9 cellular contexts compared by ENCODE assay signal in the genomic region with DNA sequence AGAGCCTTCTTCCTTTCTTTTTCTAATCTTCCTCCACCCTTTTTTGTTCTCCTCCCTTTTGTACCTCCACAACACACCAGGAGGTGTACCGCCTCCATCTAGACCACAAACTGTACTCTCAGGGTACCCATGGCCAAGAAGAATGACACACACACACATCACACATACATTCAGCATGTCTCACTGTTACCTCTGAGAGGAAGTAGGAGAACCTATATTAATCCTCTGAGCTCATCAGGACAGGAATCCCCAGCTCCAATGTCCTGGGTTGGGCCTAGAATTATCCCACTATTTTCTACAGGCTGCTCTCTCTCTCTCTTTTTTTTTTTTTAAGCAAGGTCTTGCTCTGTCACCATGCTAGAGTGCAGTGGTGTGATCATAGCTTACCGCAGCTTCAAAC. TPM values are rescaled to one million over a fixed set of nuclear protein-coding genes. Genes with fewer than 3 reads are reported as not detected.
A peak's percentile ranks its signal among the peaks of the same experiment; 100 is the strongest.
DNase-seq lines count a peak whose midpoint lies in the region; ATAC-seq, FAIRE-seq and TF ChIP-seq lines count a peak whose summit lies in the region.
"Had no signal": no experiment of that assay in that cellular context is flagged by ENCODE, and none has a peak within 500 bp of the region (broad histone marks: within the 10 kb centered on the region; RNA-seq: fewer than 3 reads in every experiment).

No MANE protein-coding gene starts in this region.

- 37 to 40% methylated on average over 2 of the region's 2 CpGs for WGBS in esophagus squamous epithelium, 2 donors

- no peak for ATAC-seq in GM19395 (IDR thresholded peaks at IDR 0.05; ENCODE audit: unreplicated experiment)
- ATAC-seq in GM21786 (IDR thresholded peaks at IDR 0.05; ENCODE audit: unreplicated experiment) = no peak

- H3K4me3 ChIP-seq in esophagus squamous epithelium (no peak overlapping the region), skeletal muscle cell (ENCODE audit: low read depth, low read length) (no peak overlapping the region)

- TF ChIP-seq CTCF in esophagus squamous epithelium (IDR thresholded peaks at IDR 0.05) = peak in 1 of 6 experiments; percentile 18

- no peak for TF ChIP-seq POLR2A in esophagus squamous epithelium (IDR thresholded peaks at IDR 0.05)

- intact Hi-C loops in esophagus squamous epithelium (cut with DNase I) = no loop called here

- H3K27me3 ChIP-seq in esophagus squamous epithelium = no peaks in the 10 kb centered on the region

- peaks cover 13 to 81% (median 64%) of the 10 kb centered on the region in 3 donors for H3K4me1 ChIP-seq in esophagus squamous epithelium

- H3K9me3 ChIP-seq in esophagus squamous epithelium = no peaks in the 10 kb centered on the region

- peak; percentile 98 for FAIRE-seq in RCC 7860 (lab: Jason Lieb, UNC)

- DNase-seq in GM04504 (ENCODE audit: low read depth) (peak; percentile 79), RCC 7860 (ENCODE audit: low spot score) (peak; percentile 100), esophagus squamous epithelium (lab: John Stamatoyannopoulos, UW) (no peak), skeletal muscle cell (ENCODE audit: low read depth) (peak; percentile 88), NAMALWA (ENCODE audit: low spot score) (no peak), caudate nucleus (lab: John Stamatoyannopoulos, UW) (no peak)
- DNase-seq: cortex of kidney had no signal

- H3K27ac ChIP-seq in esophagus squamous epithelium = peak overlapping the region; percentile 60 to 76 (median 74)
- H3K27ac ChIP-seq in caudate nucleus (ENCODE audit: low read depth, low read length) = no peak overlapping the region

- peaks cover 0 to 6% (median 0%) of the 10 kb centered on the region in 3 donors for H3K36me3 ChIP-seq in esophagus squamous epithelium

RNA-seq across cellular contexts. Expression of a gene that starts 36.7 kb away (rescaled TPM):
- total RNA-seq in esophagus squamous epithelium = 10 to 100 TPM; 23.7 to 58.9 (median 39.2) TPM

Comparison
In these comparisons a context has a peak if more than half of its experiments do, and no peak if none do; other contexts are left out.
1. DNase-seq: peak in GM04504 (single experiment), RCC 7860 (single experiment) and skeletal muscle cell (single experiment); none in esophagus squamous epithelium (single experiment), NAMALWA (single experiment) and caudate nucleus (0 of 61).